27 cellular contexts compared by ENCODE assay signal in the genomic region with DNA sequence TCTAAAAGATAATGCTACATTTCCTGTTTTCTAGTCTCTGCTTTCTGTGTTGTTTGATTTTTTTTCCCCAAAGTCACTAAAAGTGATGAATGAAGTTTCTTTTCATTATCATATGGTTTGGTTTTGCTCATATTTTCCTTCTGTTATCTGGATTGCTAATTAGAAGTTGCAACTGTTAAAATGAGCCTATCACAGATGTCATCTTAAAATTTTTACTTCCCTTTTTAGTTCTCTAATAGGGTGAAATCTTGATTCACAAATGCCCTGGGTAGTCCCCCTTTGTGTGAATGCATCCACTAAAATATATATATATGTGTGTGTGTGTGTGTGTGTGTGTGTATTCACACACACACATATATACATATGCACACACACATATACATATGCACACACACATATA.
"Had no signal": no experiment of that assay in that cellular context is flagged by ENCODE, and none has a peak within 500 bp of the region (broad histone marks: within the 10 kb centered on the region; RNA-seq: fewer than 3 reads in every experiment).

No MANE protein-coding gene starts in this region.

- ATAC-seq: natural killer cell, psoas muscle, upper lobe of right lung had no signal

- H3K27ac ChIP-seq: hepatocyte, left ventricle myocardium inferior, neural progenitor cell, neutrophil, parathyroid adenoma, psoas muscle, right lobe of liver, suprapubic skin, thoracic aorta, tibial artery, upper lobe of right lung, uterus had no signal

- H3K4me1 ChIP-seq: left ventricle myocardium inferior, parathyroid adenoma, psoas muscle, right lobe of liver, suprapubic skin, tibial artery, upper lobe of right lung, uterus had no signal

- H3K27me3 Mint-ChIP-seq: naive B cell had no signal

- H3K27ac Mint-ChIP-seq: mesothelial cell of epicardium; naive B cell; natural killer cell; neural progenitor cell; stimulated activated naive CD8-positive, alpha-beta T cell treated with anti-CD3 and anti-CD28 coated beads, Interleukin-15, Interleukin-2, amounts not matched to agents 100 ng/mL and 50 ng/mL, for 24 hours had no signal

- H3K9me3 ChIP-seq: left ventricle myocardium inferior, neutrophil, psoas muscle, right lobe of liver, suprapubic skin, thoracic aorta, tibial artery, upper lobe of right lung, uterus had no signal

- H3K9me3 Mint-ChIP-seq: mesothelial cell of epicardium; naive B cell; natural killer cell; nephron progenitor cell; neural progenitor cell; stimulated activated naive CD8-positive, alpha-beta T cell treated with anti-CD3 and anti-CD28 coated beads, Interleukin-15, Interleukin-2, amounts not matched to agents 100 ng/mL and 50 ng/mL, for 24 hours had no signal

- DNase-seq: islet precursor cell; left ventricle myocardium inferior; mesendoderm; naive B cell; natural killer cell; nephron progenitor cell; occipital lobe; psoas muscle; stimulated activated CD4-positive, alpha-beta T cell treated with anti-CD3 and anti-CD28 coated beads, Interleukin-15, amount 100 ng/mL, for 24 hours; stimulated activated CD4-positive, alpha-beta T cell treated with anti-CD3 and anti-CD28 coated beads, Interleukin-2, amount 100 ng/mL, for 24 hours; stimulated activated CD4-positive, alpha-beta T cell treated with anti-CD3 and anti-CD28 coated beads, Interleukin-4, amount 100 ng/mL, for 1 hour; stimulated activated naive CD4-positive, alpha-beta T cell; tibial artery; trophoblast cell; upper lobe of right lung; uterus had no signal

- H3K36me3 Mint-ChIP-seq: mesothelial cell of epicardium, naive B cell, natural killer cell had no signal

- H3K4me3 Mint-ChIP-seq: mesothelial cell of epicardium; naive B cell; natural killer cell; nephron progenitor cell; neural progenitor cell; stimulated activated naive CD8-positive, alpha-beta T cell treated with anti-CD3 and anti-CD28 coated beads, Interleukin-15, Interleukin-2, amounts not matched to agents 100 ng/mL and 50 ng/mL, for 24 hours had no signal

- H3K36me3 ChIP-seq: left ventricle myocardium inferior, neural progenitor cell, neutrophil, right lobe of liver, suprapubic skin, thoracic aorta, tibial artery, upper lobe of right lung, uterus had no signal

- H3K27me3 ChIP-seq: hepatocyte, neural progenitor cell, neutrophil, right lobe of liver, suprapubic skin, tibial artery, upper lobe of right lung, uterus had no signal

- H3K4me3 ChIP-seq: hepatocyte, left ventricle myocardium inferior, lung, neural progenitor cell, psoas muscle, right lobe of liver, smooth muscle cell, suprapubic skin, thoracic aorta, tibial artery, upper lobe of right lung, uterus had no signal
